8 cellular contexts compared by ENCODE assay signal in genomic region chr15:68228143-68228970, GRCh38. TPM values are rescaled to one million over a fixed set of nuclear protein-coding genes. Genes with fewer than 3 reads are reported as not detected.
A peak's percentile ranks its signal among the peaks of the same experiment; 100 is the strongest.
DNase-seq lines count a peak whose midpoint lies in the region; ATAC-seq lines count a peak whose summit lies in the region.

No MANE protein-coding gene starts in this region.

- peak overlapping the region; percentile 74 for H3K27ac Mint-ChIP-seq in T-helper 1 cell treated with Interleukin-12 subunit alpha and Interleukin-12 subunit beta and Interleukin-4 antibody, amounts not matched to agents 30 μg/mL and 1 μg/mL, for 36 hours
- H3K27ac Mint-ChIP-seq in naive B cell = peak overlapping the region; percentile 73 to 96 (median 90)

- ATAC-seq in naive B cell (ENCODE audit: low read depth in 2 of 2) (no peak), HG03432 (IDR thresholded peaks at IDR 0.05; ENCODE audit: unreplicated experiment) (no peak), HG02798 (IDR thresholded peaks at IDR 0.05; ENCODE audit: poor library complexity, unreplicated experiment) (no peak)

- no peaks in the 10 kb centered on the region for H3K27me3 ChIP-seq in effector memory CD4-positive, alpha-beta T cell (replicated peaks; ENCODE audit: control insufficient read depth, insufficient read depth, low read length, poor library complexity, severe bottlenecking)

- peak overlapping the region; percentile 67 for H3K27ac ChIP-seq in effector memory CD4-positive, alpha-beta T cell (ENCODE audit: insufficient read depth, low read length, poor library complexity, severe bottlenecking)

- no peaks in the 10 kb centered on the region for H3K36me3 ChIP-seq in effector memory CD4-positive, alpha-beta T cell (ENCODE audit: control insufficient read depth, insufficient read depth, low read length)

- peak overlapping the region; percentile 75 for H3K4me3 ChIP-seq in effector memory CD4-positive, alpha-beta T cell (ENCODE audit: insufficient read depth, low read depth, low read length, poor library complexity, severe bottlenecking)

- H3K4me1 Mint-ChIP-seq in T-helper 1 cell treated with Interleukin-12 subunit alpha and Interleukin-12 subunit beta and Interleukin-4 antibody, amounts not matched to agents 30 μg/mL and 1 μg/mL, for 36 hours (ENCODE audit: low read depth) = peaks cover 40% of the 10 kb centered on the region
- H3K4me1 Mint-ChIP-seq in naive B cell = peaks cover 37 to 60% (median 55%) of the 10 kb centered on the region in 3 donors

- no peaks in the 10 kb centered on the region for H3K9me3 ChIP-seq in effector memory CD4-positive, alpha-beta T cell (ENCODE audit: control insufficient read depth, low read length)

- no peaks in the 10 kb centered on the region for H3K9me3 Mint-ChIP-seq in T-helper 1 cell treated with Interleukin-12 subunit alpha and Interleukin-12 subunit beta and Interleukin-4 antibody, amounts not matched to agents 30 μg/mL and 1 μg/mL, for 36 hours
- no peaks in the 10 kb centered on the region for H3K9me3 Mint-ChIP-seq in naive B cell

- H3K27me3 Mint-ChIP-seq in T-helper 1 cell treated with Interleukin-12 subunit alpha and Interleukin-12 subunit beta and Interleukin-4 antibody, amounts not matched to agents 30 μg/mL and 1 μg/mL, for 36 hours (ENCODE audit: low read depth) = peaks cover 4% of the 10 kb centered on the region
- H3K27me3 Mint-ChIP-seq in naive B cell = no peaks in the 10 kb centered on the region

- peaks cover 7% of the 10 kb centered on the region for H3K36me3 Mint-ChIP-seq in T-helper 1 cell treated with Interleukin-12 subunit alpha and Interleukin-12 subunit beta and Interleukin-4 antibody, amounts not matched to agents 30 μg/mL and 1 μg/mL, for 36 hours (ENCODE audit: low read depth)
- H3K36me3 Mint-ChIP-seq in naive B cell = no peaks in the 10 kb centered on the region

- peaks cover 13% of the 10 kb centered on the region for H3K4me1 ChIP-seq in effector memory CD4-positive, alpha-beta T cell (ENCODE audit: control insufficient read depth, insufficient read depth, low read length, poor library complexity, severe bottlenecking)

- DNase-seq in T-helper 1 cell (no peak), OCI-M1 (lab: John Stamatoyannopoulos, UW) (peak; percentile 48), naive B cell (no peak)
- no peak for DNase-seq in effector memory CD4-positive, alpha-beta T cell
- no peak for DNase-seq in stimulated activated CD4-positive, alpha-beta T cell treated with anti-CD3 and anti-CD28 coated beads, Interleukin-4, amount 100 ng/mL, for 4 hours

- H3K4me3 Mint-ChIP-seq in T-helper 1 cell treated with Interleukin-12 subunit alpha and Interleukin-12 subunit beta and Interleukin-4 antibody, amounts not matched to agents 30 μg/mL and 1 μg/mL, for 36 hours = peak overlapping the region; percentile 83
- peak overlapping the region; percentile 75 to 93 (median 86) for H3K4me3 Mint-ChIP-seq in naive B cell

RNA-seq across cellular contexts. Expression of gene CLN6, which starts 1.2 kb away (rescaled TPM):
- polyA plus RNA-seq in naive B cell (ENCODE audit: low read depth in 6 of 6) = 1 to 10 TPM; 2.7 to 5.2 (median 4.0) TPM

RNA-seq across cellular contexts. Expression of gene CALML4, which starts 23.2 kb away (rescaled TPM):
- under 1 TPM in 1 of 6 donors, not detected in 5; 0.61 TPM for polyA plus RNA-seq in naive B cell (ENCODE audit: low read depth in 6 of 6)

RNA-seq across cellular contexts. Expression of gene FEM1B, which starts 49.2 kb away (rescaled TPM):
- polyA plus RNA-seq in naive B cell (ENCODE audit: low read depth in 6 of 6) = 10 to 100 TPM; 11.9 to 25.4 (median 22.6) TPM
